ENCODE assay signal across 15 cellular contexts in the genomic region with DNA sequence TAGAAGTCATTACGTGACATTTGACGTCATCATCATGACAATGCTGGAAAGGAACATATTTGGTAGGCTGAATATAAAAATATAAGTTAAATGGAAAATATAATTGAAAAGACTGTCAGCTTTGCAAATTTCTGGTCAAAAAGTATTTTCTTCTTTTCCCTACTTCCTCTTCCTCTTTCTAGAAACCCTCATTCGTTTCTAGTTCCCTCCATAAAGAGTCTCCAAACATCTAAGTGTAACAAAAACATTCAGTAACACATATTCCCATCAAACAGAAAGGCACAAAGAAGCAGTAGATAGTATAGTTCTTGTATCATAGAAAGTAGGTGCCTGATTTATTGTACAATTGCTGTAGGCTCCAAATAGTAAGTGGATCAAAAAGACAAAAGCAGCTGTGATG.
"Had no signal": no experiment of that assay in that cellular context is flagged by ENCODE, and none has a peak within 500 bp of the region (broad histone marks: within the 10 kb centered on the region; RNA-seq: fewer than 3 reads in every experiment).

No MANE protein-coding gene starts in this region.

- H3K27ac ChIP-seq: neutrophil, tibial artery, uterus, VCaP had no signal

- H3K4me1 ChIP-seq: tibial artery, uterus had no signal

- H3K27me3 ChIP-seq: neutrophil, tibial artery, uterus had no signal

- H3K36me3 ChIP-seq: neutrophil, tibial artery, uterus had no signal

- H3K9me3 ChIP-seq: neutrophil, tibial artery, uterus had no signal

- H3K4me3 ChIP-seq: tibial artery, uterus had no signal

- DNase-seq: activated CD4-positive, alpha-beta T cell treated with anti-CD3 and anti-CD28 coated beads for 4 hours; activated CD8-positive, alpha-beta memory T cell treated with anti-CD3 and anti-CD28 coated beads, Interleukin-2, amount 50 U/mL, for 4 hours; activated CD8-positive, alpha-beta T cell treated with anti-CD3 and anti-CD28 coated beads for 36 hours; activated naive CD8-positive, alpha-beta T cell treated with anti-CD3 and anti-CD28 coated beads, Interleukin-2, amount 10 ng/mL, durations not matched to agents 7 days and 5 days; anterior cingulate cortex; cerebellar nuclear complex; hypothalamus; kidney glomerular epithelial cell; midbrain; naive thymus-derived CD4-positive, alpha-beta T cell; retina; tibial artery; uterus had no signal
